In the genomic region with DNA sequence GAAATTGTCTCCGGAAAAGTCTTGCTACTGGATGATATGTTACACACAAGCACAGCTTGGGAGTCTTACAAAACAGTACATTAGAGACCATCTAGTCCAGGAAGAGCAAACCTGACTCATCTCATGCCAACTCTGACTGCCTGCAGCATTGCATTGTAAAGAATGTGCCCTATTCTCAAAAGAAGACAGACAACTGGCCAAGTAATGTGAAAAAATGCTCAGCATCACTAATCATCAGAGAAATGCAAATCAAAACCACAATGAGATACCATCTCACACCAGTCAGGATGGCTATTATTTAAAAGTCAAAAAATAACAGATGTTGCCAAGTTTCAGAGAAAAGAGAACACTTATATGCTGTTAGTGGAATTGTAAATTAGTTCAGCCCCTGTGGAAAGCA, we compare ENCODE assay signal across 19 cellular contexts. TPM values are rescaled to one million over a fixed set of nuclear protein-coding genes. Genes with fewer than 3 reads are reported as not detected.
A peak's percentile ranks its signal among the peaks of the same experiment; 100 is the strongest.
DNase-seq lines count a peak whose midpoint lies in the region; ATAC-seq and TF ChIP-seq lines count a peak whose summit lies in the region.
"Had no signal": no experiment of that assay in that cellular context is flagged by ENCODE, and none has a peak within 500 bp of the region (broad histone marks: within the 10 kb centered on the region; RNA-seq: fewer than 3 reads in every experiment).

No MANE protein-coding gene starts in this region.

- H3K4me1 Mint-ChIP-seq in type B pancreatic cell (ENCODE audit: unreplicated experiment), result no peaks in the 10 kb centered on the region
- H3K4me1 Mint-ChIP-seq: naive thymus-derived CD8-positive, alpha-beta T cell; T-helper 17 cell had no signal

- no peaks in the 10 kb centered on the region for H3K27me3 ChIP-seq in PC-3 (ENCODE audit: low read length)
- H3K27me3 ChIP-seq: right atrium auricular region had no signal

- no peak for TF ChIP-seq CTCF in PC-3 (conservative IDR thresholded peaks at IDR 0.05; ENCODE audit: low read depth, low read length)
- no peak for TF ChIP-seq CTCF in choroid plexus epithelial cell (conservative IDR thresholded peaks at IDR 0.05; ENCODE audit: low read depth, low read length)
- no peak for TF ChIP-seq CTCF in type B pancreatic cell (conservative IDR thresholded peaks at IDR 0.05)

- DNase-seq in EL (peak; percentile 94), PC-3 (peak; percentile 59), choroid plexus epithelial cell (ENCODE audit: low read depth) (peak; percentile 60), non-pigmented ciliary epithelial cell (ENCODE audit: low read depth) (peak; percentile 30), type B pancreatic cell (ENCODE audit: extremely low spot score, unreplicated experiment) (no peak), epidermal melanocyte (ENCODE audit: insufficient read length, low spot score) (no peak), NCI-H2081 treated with DMSO at 0.1 percent for 48 hours (lab: John Stamatoyannopoulos, UW) (no peak)
- DNase-seq in activated CD4-positive, alpha-beta T cell treated with anti-CD3 and anti-CD28 coated beads for 4 hours, result no peak
- DNase-seq: activated CD4-positive, alpha-beta T cell treated with anti-CD3 and anti-CD28 coated beads for 48 hours; activated T-cell treated with anti-CD3 and anti-CD28 coated beads, Interleukin-2, amount 50 U/mL, for 4 hours; amniotic stem cell; CD4-positive, alpha-beta T cell; effector CD8-positive, alpha-beta T cell; naive thymus-derived CD8-positive, alpha-beta T cell; stimulated activated CD4-positive, alpha-beta T cell treated with anti-CD3 and anti-CD28 coated beads, Interleukin-2, amount 100 ng/mL, for 48 hours; T-helper 17 cell had no signal

- H3K27ac Mint-ChIP-seq in type B pancreatic cell, result no peak overlapping the region
- H3K27ac Mint-ChIP-seq: CD4-positive, alpha-beta T cell; T-helper 17 cell had no signal

- no peaks in the 10 kb centered on the region for H3K79me2 ChIP-seq in PC-3 (ENCODE audit: low read length)

- no peaks in the 10 kb centered on the region for H3K9me3 ChIP-seq in PC-3 (ENCODE audit: low read length)
- H3K9me3 ChIP-seq: right atrium auricular region had no signal

- BruUV-seq in PC-3 (replicated peaks; lab: Mats Ljungman, UMichigan), result no TSS peak

- H3F3A ChIP-seq in PC-3 (ENCODE audit: low read length, unreplicated experiment), result no peaks in the 10 kb centered on the region

- H3K27ac ChIP-seq in PC-3 (ENCODE audit: low read length), result no peak overlapping the region
- H3K27ac ChIP-seq: right atrium auricular region had no signal

- H4K20me1 ChIP-seq in PC-3 (ENCODE audit: low read length), result no peaks in the 10 kb centered on the region

- no peaks in the 10 kb centered on the region for H3K36me3 ChIP-seq in PC-3 (ENCODE audit: low read depth, low read length)
- H3K36me3 ChIP-seq: right atrium auricular region had no signal

- ATAC-seq in PC-3, result peak; percentile 42
- ATAC-seq: activated T-cell treated with anti-CD3 and anti-CD28 coated beads, Interleukin-2, amount 50 U/mL, for 4 hours; HCT116; left lobe of liver; naive thymus-derived CD8-positive, alpha-beta T cell; T-helper 17 cell had no signal

- POLR2A ChIA-PET in PC-3 (lab: Charles Lee; ENCODE audit: unreplicated experiment), result no interaction called here

- H3K9me2 ChIP-seq in PC-3 (replicated peaks; ENCODE audit: low read length), result no peaks in the 10 kb centered on the region

- H3K4me3 Mint-ChIP-seq in type B pancreatic cell, result no peak overlapping the region
- H3K4me3 Mint-ChIP-seq: activated T-cell treated with anti-CD3 and anti-CD28 coated beads, Interleukin-2, amount 50 U/mL, for 4 hours; CD4-positive, alpha-beta T cell; naive thymus-derived CD8-positive, alpha-beta T cell; T-helper 17 cell had no signal

- H3K4me3 ChIP-seq in PC-3 (ENCODE audit: low read length), result no peak overlapping the region
- H3K4me3 ChIP-seq in choroid plexus epithelial cell (ENCODE audit: low read depth, low read length), result no peak overlapping the region
- H3K4me3 ChIP-seq: right atrium auricular region had no signal

- CTCF ChIA-PET in PC-3 (lab: Charles Lee), result no interaction called here

- H3K4me2 ChIP-seq in PC-3 (ENCODE audit: low read length), result no peak overlapping the region

- H3K4me1 ChIP-seq in PC-3 (ENCODE audit: insufficient read depth, low read length), result no peaks in the 10 kb centered on the region
- H3K4me1 ChIP-seq: right atrium auricular region had no signal

- H2AFZ ChIP-seq in PC-3 (ENCODE audit: low read length), result no peak overlapping the region

- H3K9ac ChIP-seq in PC-3 (ENCODE audit: low read length), result no peak overlapping the region

- no peaks in the 10 kb centered on the region for H3K9me3 Mint-ChIP-seq in type B pancreatic cell
- H3K9me3 Mint-ChIP-seq: activated T-cell treated with anti-CD3 and anti-CD28 coated beads, Interleukin-2, amount 50 U/mL, for 4 hours; CD4-positive, alpha-beta T cell; naive thymus-derived CD8-positive, alpha-beta T cell had no signal

- H3K27me3 Mint-ChIP-seq in type B pancreatic cell, result peaks cover 24% of the 10 kb centered on the region

- no peaks in the 10 kb centered on the region for H3K36me3 Mint-ChIP-seq in type B pancreatic cell

- intact Hi-C loops in PC-3 (cut with micrococcal nuclease), result no loop called here

RNA-seq across cellular contexts. Expression of gene GORASP2, which starts 42.7 kb away (rescaled TPM):
- total RNA-seq in PC-3 (2014; rRNA removed), result 44.5 and 67.3 TPM in 2 replicates
- total RNA-seq in type B pancreatic cell (ENCODE audit: low replicate concordance), result 77.7 and 110 TPM in 2 replicates

Comparison
In these comparisons a context has a peak if more than half of its experiments do, and no peak if none do; other contexts are left out.
1. DNase-seq: peak in EL (single experiment), PC-3 (single experiment), choroid plexus epithelial cell (single experiment) and non-pigmented ciliary epithelial cell (single experiment); none in type B pancreatic cell (single experiment), activated CD4-positive, alpha-beta T cell treated with anti-CD3 and anti-CD28 coated beads for 4 hours (0 of 2), epidermal melanocyte (single experiment) and NCI-H2081 treated with DMSO at 0.1 percent for 48 hours (single experiment).